ENCODE assay signal across 9 cellular contexts in the genomic region with DNA sequence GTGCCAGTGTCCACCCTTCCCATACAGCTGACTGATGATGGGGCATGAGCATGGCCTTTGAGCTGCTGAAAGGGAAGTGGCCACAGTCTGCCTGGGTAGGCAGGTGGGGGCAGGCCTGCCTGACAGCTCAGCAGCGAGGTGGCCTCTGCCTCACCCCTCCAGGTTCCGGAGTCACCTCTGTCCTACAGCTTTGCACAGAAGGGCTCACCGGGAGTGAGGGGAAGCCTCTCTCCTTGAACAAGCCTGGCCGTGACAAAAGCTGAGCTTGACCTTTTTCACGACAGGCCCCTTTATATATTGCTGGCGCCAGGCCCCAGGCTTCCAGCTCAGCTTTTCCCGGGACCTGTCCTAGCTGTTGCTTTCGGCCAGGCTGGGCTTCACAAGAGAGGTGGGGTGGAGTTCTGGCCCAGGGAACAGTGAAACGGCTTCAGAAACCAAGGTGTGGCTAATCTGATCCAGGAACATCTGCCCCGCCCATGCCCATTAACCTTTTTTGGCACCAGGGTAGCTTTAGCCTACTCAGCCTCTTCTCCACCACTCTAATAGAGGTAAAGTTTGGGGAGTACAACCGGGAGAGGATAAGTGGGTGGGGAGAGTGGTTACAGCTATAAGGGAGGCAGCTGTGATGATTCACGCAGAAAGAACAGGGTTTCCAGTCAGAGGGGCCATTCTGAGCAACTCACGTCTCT. TPM values are rescaled to one million over a fixed set of nuclear protein-coding genes. Genes with fewer than 3 reads are reported as not detected.
DNase-seq lines count a peak whose midpoint lies in the region; ATAC-seq and TF ChIP-seq lines count a peak whose summit lies in the region.
"Had no signal": no experiment of that assay in that cellular context is flagged by ENCODE, and none has a peak within 500 bp of the region (broad histone marks: within the 10 kb centered on the region; RNA-seq: fewer than 3 reads in every experiment).

No MANE protein-coding gene starts in this region.

- H2AFZ ChIP-seq in PC-3 (ENCODE audit: low read length): peak overlapping the region; percentile 66

- H3K4me1 ChIP-seq in PC-3 (ENCODE audit: insufficient read depth, low read length): peaks cover 31% of the 10 kb centered on the region
- peaks cover 2 to 39% of the 10 kb centered on the region in 2 donors for H3K4me1 ChIP-seq in esophagus (ENCODE audit: control insufficient read depth in 2 of 2, insufficient read depth in 2 of 2, low read length in 1 of 2)
- H3K4me1 ChIP-seq in rectal smooth muscle tissue (ENCODE audit: control insufficient read depth, insufficient read depth, low read length): peaks cover 4% of the 10 kb centered on the region

- H4K20me1 ChIP-seq in PC-3 (ENCODE audit: low read length): no peaks in the 10 kb centered on the region

- H3K9me2 ChIP-seq in PC-3 (replicated peaks; ENCODE audit: low read length): no peaks in the 10 kb centered on the region

- H3K79me2 ChIP-seq in PC-3 (ENCODE audit: low read length): no peaks in the 10 kb centered on the region

- TF ChIP-seq CTCF in PC-3 (conservative IDR thresholded peaks at IDR 0.05; ENCODE audit: low read depth, low read length): no peak

- H3F3A ChIP-seq in PC-3 (ENCODE audit: low read length, unreplicated experiment): peaks cover 9% of the 10 kb centered on the region

- H3K9me3 ChIP-seq in PC-3 (ENCODE audit: low read length) (no peaks in the 10 kb centered on the region), esophagus (ENCODE audit: control insufficient read depth in 2 of 2, insufficient read depth in 1 of 2, low read depth in 1 of 2, low read length in 1 of 2) (no peaks in the 10 kb centered on the region)

- BruUV-seq in PC-3 (replicated peaks; lab: Mats Ljungman, UMichigan): TSS peak; percentile 26

- H3K4me3 ChIP-seq in PC-3 (ENCODE audit: low read length) (peak overlapping the region; percentile 18; the same call in 1 of the 2 replicates), esophagus (ENCODE audit: low read depth in 1 of 2, low read length in 2 of 2) (no peak overlapping the region), rectal smooth muscle tissue (ENCODE audit: low read length) (no peak overlapping the region)

- peak overlapping the region; percentile 77 for H3K4me2 ChIP-seq in PC-3 (ENCODE audit: low read length)
- H3K4me2 ChIP-seq: KMS-11 had no signal

- H3K27me3 ChIP-seq in PC-3 (ENCODE audit: low read length): no peaks in the 10 kb centered on the region
- H3K27me3 ChIP-seq in esophagus (ENCODE audit: control insufficient read depth in 1 of 2, insufficient read depth in 2 of 2, low read length in 2 of 2): no peaks in the 10 kb centered on the region
- peaks cover 4% of the 10 kb centered on the region for H3K27me3 ChIP-seq in rectal smooth muscle tissue (ENCODE audit: control insufficient read depth, insufficient read depth, low read length)

- intact Hi-C loops in PC-3 (cut with micrococcal nuclease): loop anchor here (2.0 to 5.0 kb wide), 2 partner anchors 19 to 38 kb away; no protein-coding TSS in a partner anchor

- CTCF ChIA-PET in PC-3 (lab: Charles Lee): interaction anchor here (0.9 to 1.0 kb wide), 2 partner anchors 15 to 65 kb away, joined by 3 to 6 read pairs; no protein-coding TSS in a partner anchor

- H3K36me3 ChIP-seq in PC-3 (ENCODE audit: low read depth, low read length) (no peaks in the 10 kb centered on the region; the same call in 1 of the 2 replicates), esophagus (ENCODE audit: control insufficient read depth in 2 of 2, insufficient read depth in 2 of 2, low read length in 1 of 2) (peaks cover 0 to 19% of the 10 kb centered on the region in 2 donors), rectal smooth muscle tissue (ENCODE audit: control insufficient read depth, insufficient read depth, low read length) (no peaks in the 10 kb centered on the region)

- ATAC-seq in PC-3: peak; percentile 78
- no peak for ATAC-seq in HG03280 (IDR thresholded peaks at IDR 0.05; ENCODE audit: unreplicated experiment)

- WGBS in esophagus, 2 donors: 31% methylated on average over 13 of the region's 13 CpGs

- peak overlapping the region; percentile 94 for H3K27ac ChIP-seq in PC-3 (ENCODE audit: low read length)
- peak overlapping the region; percentile 87 to 96 for H3K27ac ChIP-seq in esophagus (ENCODE audit: low read depth in 2 of 2, low read length in 1 of 2)
- H3K27ac ChIP-seq in rectal smooth muscle tissue (ENCODE audit: low read depth, low read length): peak overlapping the region; percentile 15
- H3K27ac ChIP-seq: KMS-11 had no signal

- H3K9ac ChIP-seq in PC-3 (ENCODE audit: low read length) (peak overlapping the region; percentile 48), rectal smooth muscle tissue (ENCODE audit: low read length) (no peak overlapping the region)
- H3K9ac ChIP-seq: KMS-11 had no signal

- peak; percentile 79 for DNase-seq in ELR (ENCODE audit: low read depth)
- peak; percentile 78 for DNase-seq in PC-3
- DNase-seq in SHP77 (lab: John Stamatoyannopoulos, UW): no peak
- no peak for DNase-seq in NCI-H187 treated with DMSO at 0.1 percent for 48 hours (lab: John Stamatoyannopoulos, UW)
- DNase-seq in NCI-H1092 treated with DMSO at 0.1 percent for 48 hours (lab: John Stamatoyannopoulos, UW): no peak

- POLR2A ChIA-PET in PC-3 (lab: Charles Lee; ENCODE audit: unreplicated experiment): interaction anchor here (0.6 to 1.3 kb wide), 4 partner anchors 23 to 107 kb away, joined by 3 to 6 read pairs (median 4); no protein-coding TSS in a partner anchor

RNA-seq across cellular contexts. Expression of a gene that starts 42.9 kb away (rescaled TPM):
- total RNA-seq in PC-3 (2014; rRNA removed): 66.0 and 86.3 TPM in 2 replicates
- 100 to 1,000 TPM; 150 to 357 TPM for polyA plus RNA-seq in esophagus

RNA-seq across cellular contexts. Expression of a gene that starts 49.2 kb away (rescaled TPM):
- total RNA-seq in PC-3 (2014; rRNA removed): 18.3 and 20.7 TPM in 2 replicates
- 1 to 10 TPM; 6.0 to 7.5 TPM for polyA plus RNA-seq in esophagus

Comparison
In these comparisons a context has a peak if more than half of its experiments do, and no peak if none do; other contexts are left out.
1. DNase-seq: peak in ELR (single experiment) and PC-3 (single experiment); none in SHP77 (0 of 2), NCI-H187 treated with DMSO at 0.1 percent for 48 hours (single experiment) and NCI-H1092 treated with DMSO at 0.1 percent for 48 hours (single experiment).
2. H3K27ac ChIP-seq: peak in every context shown above with its lines; median percentile 94 in PC-3; 92 in esophagus; 15 in rectal smooth muscle tissue.